Comparison of ENCODE assay signal across 23 cellular contexts in genomic region chr15:98444067-98444600, GRCh38.
DNase-seq lines count a peak whose midpoint lies in the region; ATAC-seq and TF ChIP-seq lines count a peak whose summit lies in the region.
"Had no signal": no experiment of that assay in that cellular context is flagged by ENCODE, and none has a peak within 500 bp of the region (broad histone marks: within the 10 kb centered on the region; RNA-seq: fewer than 3 reads in every experiment).

No MANE protein-coding gene starts in this region.

- no peak for ATAC-seq in HG03432 (IDR thresholded peaks at IDR 0.05; ENCODE audit: unreplicated experiment)
- ATAC-seq: CD8-positive, alpha-beta T cell; Right ventricle myocardium inferior had no signal

- H3K79me2 ChIP-seq in trophoblast cell (ENCODE audit: control insufficient read depth, insufficient read depth, low read length, poor library complexity), result no peaks in the 10 kb centered on the region

- H2BK5ac ChIP-seq in trophoblast cell (ENCODE audit: low read depth, low read length, poor library complexity), result no peak overlapping the region

- peaks cover 36% of the 10 kb centered on the region for H3K27me3 Mint-ChIP-seq in MCF 10A (ENCODE audit: insufficient read depth, unreplicated experiment)

- H3K79me1 ChIP-seq in trophoblast cell (ENCODE audit: low read length), result no peaks in the 10 kb centered on the region

- H3K9ac ChIP-seq in trophoblast cell (ENCODE audit: low read length), result no peak overlapping the region
- H3K9ac ChIP-seq: BLaER1 treated with 17β-estradiol and CSF1 and Interleukin-3, amounts not matched to agents 10 nM and 100 nM; GM23248 had no signal

- H3K23ac ChIP-seq in trophoblast cell (ENCODE audit: low read length), result no peak overlapping the region

- no peaks in the 10 kb centered on the region for H3K36me3 Mint-ChIP-seq in MCF 10A (ENCODE audit: insufficient read depth, unreplicated experiment)
- H3K36me3 Mint-ChIP-seq: CD8-positive, alpha-beta T cell had no signal

- DNase-seq in T47D (ENCODE audit: low read depth in 1 of 2, low spot score in 1 of 2), result peak; percentile 45 to 90
- DNase-seq in MCF 10A (ENCODE audit: unreplicated experiment), result no peak
- peak; percentile 76 for DNase-seq in islet precursor cell
- peak; percentile 38 to 41 for DNase-seq in trophoblast cell
- DNase-seq in C1 segment of cervical spinal cord (lab: John Stamatoyannopoulos, UW), result no peak
- DNase-seq in erythroblast (lab: John Stamatoyannopoulos, UW), result no peak
- DNase-seq: 8988T; CD8-positive, alpha-beta T cell; DND-41; GM23248; H9; HFFc6; KBM-7; NCI-H1092 treated with DMSO at 0.1 percent for 48 hours; NCI-H1436 treated with DMSO at 0.1 percent for 48 hours; NCI-H1930; NCI-H226; NCI-H524; NCI-H774; NK-92 treated with Interleukin-12 subunit alpha and Interleukin-12 subunit beta, amount 100 ng/mL, for 24 hours had no signal

- peaks cover 7 to 9% of the 10 kb centered on the region in 2 experiments for H3K4me1 ChIP-seq in trophoblast cell (ENCODE audit: control insufficient read depth in 1 of 2, insufficient read depth in 2 of 2, low read length in 2 of 2)

- H3K9me3 ChIP-seq in trophoblast cell (ENCODE audit: insufficient read depth, low read depth, low read length), result no peaks in the 10 kb centered on the region

- no peak overlapping the region for H2BK120ac ChIP-seq in trophoblast cell (ENCODE audit: insufficient read depth, low read length, poor library complexity)

- CTCF ChIA-PET in MCF 10A (lab: Yijun Ruan, JAX), result interaction anchor here (1.1 to 4.1 kb wide), 7 partner anchors 13 to 769 kb away, joined by 3 to 29 read pairs (median 4); no protein-coding TSS in a partner anchor

- H3K36me3 ChIP-seq in trophoblast cell (ENCODE audit: control insufficient read depth in 1 of 2, insufficient read depth in 2 of 2, low read length in 2 of 2), result no peaks in the 10 kb centered on the region
- H3K36me3 ChIP-seq: BLaER1 treated with 17β-estradiol and CSF1 and Interleukin-3, amounts not matched to agents 10 nM and 100 nM had no signal

- H3K27ac Mint-ChIP-seq in MCF 10A (ENCODE audit: low read depth, unreplicated experiment), result no peak overlapping the region
- H3K27ac Mint-ChIP-seq: CD8-positive, alpha-beta T cell; H9; HFFc6 had no signal

- no peak overlapping the region for H2AFZ ChIP-seq in trophoblast cell (ENCODE audit: insufficient read depth, low read length, poor library complexity)
- H2AFZ ChIP-seq: GM23248 had no signal

- in situ Hi-C loops in T47D (cut with HindIII; ENCODE audit: low pct_unique_long_range_greater_than_20kb, low sequenced_read_pairs), result no loop called here

- no peak overlapping the region for H3K4me3 Mint-ChIP-seq in MCF 10A (ENCODE audit: unreplicated experiment)
- H3K4me3 Mint-ChIP-seq: CD8-positive, alpha-beta T cell; H9; HFFc6 had no signal

- intact Hi-C loops in MCF 10A (cut with micrococcal nuclease), result loop anchor here (5.0 kb wide), 2 partner anchors 73 to 613 kb away; no protein-coding TSS in a partner anchor

- WGBS in trophoblast cell (ENCODE audit: extremely low coverage, insufficient coverage, insufficient read length), result no CpG with 5 or more reads among the region's 12 CpGs

- TF ChIP-seq CTCF in MCF 10A (IDR thresholded peaks at IDR 0.05; ENCODE audit: unreplicated experiment), result no peak

- POLR2A ChIA-PET in MCF 10A (lab: Yijun Ruan, JAX), result interaction anchor here (1.6 kb wide), 1 partner anchor 202 kb away, joined by 3 read pairs; no protein-coding TSS in a partner anchor

- H3K4me2 ChIP-seq in trophoblast cell (ENCODE audit: low read length), result no peak overlapping the region
- H3K4me2 ChIP-seq: BLaER1 treated with 17β-estradiol and CSF1 and Interleukin-3, amounts not matched to agents 10 nM and 100 nM had no signal

- peaks cover 9% of the 10 kb centered on the region for H3K4me1 Mint-ChIP-seq in MCF 10A (ENCODE audit: insufficient read depth, unreplicated experiment)

- H4K8ac ChIP-seq in trophoblast cell (ENCODE audit: low read depth, low read length), result no peak overlapping the region

- no peaks in the 10 kb centered on the region for H3K27me3 ChIP-seq in trophoblast cell (ENCODE audit: insufficient read depth, low read length)
- H3K27me3 ChIP-seq: BLaER1 treated with 17β-estradiol and CSF1 and Interleukin-3, amounts not matched to agents 10 nM and 100 nM had no signal

- H3K9me3 Mint-ChIP-seq in MCF 10A (ENCODE audit: unreplicated experiment), result no peaks in the 10 kb centered on the region
- H3K9me3 Mint-ChIP-seq: CD8-positive, alpha-beta T cell; HFFc6 had no signal

- H4K91ac ChIP-seq in trophoblast cell (ENCODE audit: low read depth, low read length), result no peak overlapping the region

- no peak overlapping the region for H3K18ac ChIP-seq in trophoblast cell (ENCODE audit: low read length)

- H3K14ac ChIP-seq in trophoblast cell (ENCODE audit: low read length), result no peak overlapping the region

- no peak overlapping the region for H4K12ac ChIP-seq in trophoblast cell (ENCODE audit: low read depth, low read length)

- no peak overlapping the region for H3K27ac ChIP-seq in trophoblast cell (ENCODE audit: low read depth, low read length)
- H3K27ac ChIP-seq: BLaER1 treated with 17β-estradiol and CSF1 and Interleukin-3, amounts not matched to agents 10 nM and 100 nM; GM23248 had no signal

- no peak overlapping the region for H3K4me3 ChIP-seq in trophoblast cell (ENCODE audit: low read depth, low read length)
- H3K4me3 ChIP-seq: BLaER1 treated with 17β-estradiol and CSF1 and Interleukin-3, amounts not matched to agents 10 nM and 100 nM; GM23248 had no signal

- no TSS peak for BruUV-seq in MCF 10A (replicated peaks; lab: Mats Ljungman, UMichigan)

- H3K4ac ChIP-seq in trophoblast cell (ENCODE audit: low read depth, low read length), result no peak overlapping the region

- TF ChIP-seq POLR2A in erythroblast (IDR thresholded peaks at IDR 0.05; ENCODE audit: low read length), result no peak

- H2BK12ac ChIP-seq in trophoblast cell (ENCODE audit: low read length), result no peak overlapping the region

- no peak overlapping the region for H2AK5ac ChIP-seq in trophoblast cell (ENCODE audit: low read length)

Comparison
In these comparisons a context has a peak if more than half of its experiments do, and no peak if none do; other contexts are left out.
1. DNase-seq: peak in T47D (2 of 2), islet precursor cell (single experiment) and trophoblast cell (2 of 2); none in MCF 10A (single experiment), C1 segment of cervical spinal cord (0 of 14) and erythroblast (0 of 2).